Comparison of ENCODE assay signal across 15 cellular contexts in the genomic region with DNA sequence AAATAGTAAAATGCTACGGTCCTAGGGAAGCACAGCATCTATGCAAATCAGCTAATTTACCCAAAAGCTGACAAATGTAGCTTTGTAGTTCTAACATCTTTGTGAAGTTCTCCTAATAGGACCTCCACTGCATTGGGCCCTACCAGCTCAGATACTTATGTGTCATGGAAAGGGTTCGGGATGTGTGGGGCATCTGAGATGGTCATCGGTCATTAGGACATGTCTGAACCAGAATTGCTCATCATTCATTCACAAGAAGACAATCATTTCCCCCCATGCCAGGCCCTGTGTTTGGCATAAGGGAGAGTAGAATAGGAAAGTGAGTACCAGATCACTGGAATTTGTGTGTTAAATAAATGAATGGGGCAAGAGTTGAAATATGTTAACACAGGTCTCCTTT. TPM values are rescaled to one million over a fixed set of nuclear protein-coding genes. Genes with fewer than 3 reads are reported as not detected.
DNase-seq lines count a peak whose midpoint lies in the region; ATAC-seq and TF ChIP-seq lines count a peak whose summit lies in the region.
"Had no signal": no experiment of that assay in that cellular context is flagged by ENCODE, and none has a peak within 500 bp of the region (broad histone marks: within the 10 kb centered on the region; RNA-seq: fewer than 3 reads in every experiment).

No MANE protein-coding gene starts in this region.

- no peak for TF ChIP-seq POLR2A in HCT116 (IDR thresholded peaks at IDR 0.05; ENCODE audit: borderline replicate concordance, extremely low read depth, insufficient read depth, insufficient read length)

- peak overlapping the region; percentile 23 for H3K4me2 ChIP-seq in HCT116 (ENCODE audit: low read length)

- 72 to 81% (median 72%) methylated on average over 3 of the region's 3 CpGs for WGBS in psoas muscle, 3 donors

- intact Hi-C loops in HCT116 (cut with micrococcal nuclease) (no loop called here), psoas muscle (cut with DNase I) (loop anchor here in 1 of 2 donors (5.0 to 10.0 kb wide), 2 partner anchors 49 to 264 kb away; no protein-coding TSS in a partner anchor)

- H3K79me2 ChIP-seq in HCT116 (ENCODE audit: insufficient read depth, low read length), result no peaks in the 10 kb centered on the region

- no peaks in the 10 kb centered on the region for H3K9me2 ChIP-seq in HCT116 (ENCODE audit: insufficient read depth)

- H3K27me3 ChIP-seq in HCT116 (ENCODE audit: insufficient read depth, low read length), result no peaks in the 10 kb centered on the region
- no peaks in the 10 kb centered on the region for H3K27me3 ChIP-seq in foreskin keratinocyte
- no peaks in the 10 kb centered on the region for H3K27me3 ChIP-seq in psoas muscle (ENCODE audit: insufficient read depth in 3 of 3, low read length in 2 of 3)

- H3K36me3 ChIP-seq in HCT116 (ENCODE audit: control insufficient read depth in 1 of 2, insufficient read depth in 2 of 2, low read length in 2 of 2) (no peaks in the 10 kb centered on the region), psoas muscle (ENCODE audit: insufficient read depth in 1 of 2, low read depth in 1 of 2) (peaks cover 0 to 19% of the 10 kb centered on the region in 2 donors)

- H3K4me3 ChIP-seq in HCT116 (replicated peaks in 1 of 2; ENCODE audit: low read depth in 1 of 2, low read length in 2 of 2) (no peak overlapping the region), psoas muscle (no peak overlapping the region)

- DNase-seq in HCT116 (ENCODE audit: low read depth, low spot score) (no peak), foreskin keratinocyte (peak; percentile 23 to 67), smooth muscle cell of the brain vasculature (ENCODE audit: low read depth, low spot score) (peak; percentile 2), psoas muscle (no peak)
- DNase-seq: activated CD8-positive, alpha-beta memory T cell treated with anti-CD3 and anti-CD28 coated beads, Interleukin-2, amount 10 ng/mL, durations not matched to agents 7 days and 5 days; CD8-positive, alpha-beta memory T cell; GF-D8; immature natural killer cell; naive thymus-derived CD8-positive, alpha-beta T cell; NCI-H1694 treated with DMSO at 0.1 percent for 48 hours; NCI-H69; SHP77 had no signal

- H3K9ac ChIP-seq in HCT116 (ENCODE audit: low read length), result no peak overlapping the region

- no peaks in the 10 kb centered on the region for H4K20me1 ChIP-seq in HCT116 (ENCODE audit: insufficient read depth)

- no peak overlapping the region for H2AFZ ChIP-seq in HCT116 (ENCODE audit: low read depth, low read length, poor library complexity, severe bottlenecking)

- ATAC-seq in HCT116, result no peak
- peak; percentile 74 for ATAC-seq in SK-N-SH treated with all-trans-retinoic acid at 6 μM for 48 hours
- ATAC-seq in foreskin keratinocyte, result peak; percentile 72
- ATAC-seq in HG03095 (IDR thresholded peaks at IDR 0.05; ENCODE audit: unreplicated experiment), result no peak
- ATAC-seq in psoas muscle, result no peak
- ATAC-seq in activated CD4-positive, CD25-positive, alpha-beta regulatory T cell treated with anti-CD3 and anti-CD28 coated beads, Interleukin-2, amount 50 U/mL, for 24 hours, result no peak
- ATAC-seq: activated CD8-positive, alpha-beta memory T cell treated with anti-CD3 and anti-CD28 coated beads, Interleukin-2, amount 10 ng/mL, durations not matched to agents 7 days and 5 days; naive thymus-derived CD8-positive, alpha-beta T cell had no signal

- TF ChIP-seq CTCF in HCT116 (IDR thresholded peaks at IDR 0.05 in 2 of 3, conservative IDR thresholded peaks at IDR 0.05 in 1 of 3; ENCODE audit: borderline replicate concordance in 1 of 3, insufficient read depth in 1 of 3, low read depth in 2 of 3, low read length in 2 of 3) (no peak), foreskin keratinocyte (conservative IDR thresholded peaks at IDR 0.05) (no peak), psoas muscle (IDR thresholded peaks at IDR 0.05) (no peak)

- CTCF ChIA-PET in HCT116 (lab: Charles Lee), result no interaction called here

- H3K27ac ChIP-seq in HCT116 (ENCODE audit: low read depth, low read length) (no peak overlapping the region), foreskin keratinocyte (no peak overlapping the region), psoas muscle (no peak overlapping the region)

- POLR2A ChIA-PET in HCT116 (lab: Charles Lee), result no interaction called here

- H3K4me1 ChIP-seq in HCT116 (ENCODE audit: control insufficient read depth in 1 of 2, insufficient read depth in 2 of 2, low read length in 2 of 2) (peaks cover 0 to 12% of the 10 kb centered on the region in 2 experiments; a peak in 2 of 4 replicates), foreskin keratinocyte (peaks cover 17% of the 10 kb centered on the region), psoas muscle (no peaks in the 10 kb centered on the region)

- BruUV-seq in HCT116 (replicated peaks; lab: Mats Ljungman, UMichigan), result no TSS peak

- no peaks in the 10 kb centered on the region for H3K9me3 ChIP-seq in HCT116 (ENCODE audit: control insufficient read depth in 1 of 2, insufficient read depth in 1 of 2, low read depth in 1 of 2, low read length in 2 of 2)
- H3K9me3 ChIP-seq in psoas muscle, result no peaks in the 10 kb centered on the region

- RAD21 ChIA-PET in HCT116 (lab: Charles Lee; ENCODE audit: low non-redundant PET in 1 of 2, low total read pairs in 2 of 2, uncharacterized antibody in 2 of 2, unreplicated experiment in 2 of 2), result no interaction called here

- no peak for TF ChIP-seq RAD21 in HCT116 (IDR thresholded peaks at IDR 0.05; ENCODE audit: low read depth)

TF ChIP-seq in HCT116, 20 proteins besides CTCF, POLR2A, EP300 and RAD21 (continues in another document):
- TF ChIP-seq CBX3 (IDR thresholded peaks at IDR 0.05; ENCODE audit: low read depth) (no peak), YY1 (IDR thresholded peaks at IDR 0.05; ENCODE audit: extremely low read depth, insufficient replicate concordance, low read depth, low read length) (no peak), ZFX (IDR thresholded peaks at IDR 0.05) (no peak), SIN3A (IDR thresholded peaks at IDR 0.05; ENCODE audit: low read depth) (no peak), SRF (IDR thresholded peaks at IDR 0.05; ENCODE audit: low read depth) (no peak), JUND (IDR thresholded peaks at IDR 0.05) (no peak)
- TF ChIP-seq, protein P1, sequence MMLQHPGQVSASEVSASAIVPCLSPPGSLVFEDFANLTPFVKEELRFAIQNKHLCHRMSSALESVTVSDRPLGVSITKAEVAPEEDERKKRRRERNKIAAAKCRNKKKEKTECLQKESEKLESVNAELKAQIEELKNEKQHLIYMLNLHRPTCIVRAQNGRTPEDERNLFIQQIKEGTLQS (IDR thresholded peaks at IDR 0.05), result no peak

TF ChIP-seq in SK-N-SH treated with all-trans-retinoic acid at 6 μM for 48 hours, 23 proteins besides CTCF, POLR2A, EP300 and RAD21:
- TF ChIP-seq ZNF70 (CRISPR knock-in tag; IDR thresholded peaks at IDR 0.05) (no peak), BACH2 (CRISPR knock-in tag; IDR thresholded peaks at IDR 0.05; ENCODE audit: borderline replicate concordance) (no peak), ISL1 (CRISPR knock-in tag; IDR thresholded peaks at IDR 0.05) (no peak; the same call in 1 of the 2 replicates), CSDC2 (CRISPR knock-in tag; IDR thresholded peaks at IDR 0.05) (0 out of 2 replicates have a peak, but pooled peaks have one; percentile 13)
- TF ChIP-seq, protein P2, sequence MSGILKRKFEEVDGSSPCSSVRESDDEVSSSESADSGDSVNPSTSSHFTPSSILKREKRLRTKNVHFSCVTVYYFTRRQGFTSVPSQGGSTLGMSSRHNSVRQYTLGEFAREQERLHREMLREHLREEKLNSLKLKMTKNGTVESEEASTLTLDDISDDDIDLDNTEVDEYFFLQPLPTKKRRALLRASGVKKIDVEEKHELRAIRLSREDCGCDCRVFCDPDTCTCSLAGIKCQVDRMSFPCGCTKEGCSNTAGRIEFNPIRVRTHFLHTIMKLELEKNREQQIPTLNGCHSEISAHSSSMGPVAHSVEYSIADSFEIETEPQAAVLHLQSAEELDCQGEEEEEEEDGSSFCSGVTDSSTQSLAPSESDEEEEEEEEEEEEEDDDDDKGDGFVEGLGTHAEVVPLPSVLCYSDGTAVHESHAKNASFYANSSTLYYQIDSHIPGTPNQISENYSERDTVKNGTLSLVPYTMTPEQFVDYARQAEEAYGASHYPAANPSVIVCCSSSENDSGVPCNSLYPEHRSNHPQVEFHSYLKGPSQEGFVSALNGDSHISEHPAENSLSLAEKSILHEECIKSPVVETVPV (CRISPR knock-in tag; IDR thresholded peaks at IDR 0.05), result no peak

RNA-seq across cellular contexts. Expression of a gene that starts 35.7 kb away (rescaled TPM):
- 14.7 TPM for total RNA-seq in HCT116 (2021; ENCODE audit: unreplicated experiment)
- polyA plus RNA-seq in HCT116 (2012), result 5.3 TPM in 2 replicates
- 13.9 and 16.6 TPM in 2 replicates for total RNA-seq in foreskin keratinocyte
- 3.0 and 4.4 TPM in 2 replicates for polyA plus RNA-seq in foreskin keratinocyte
- 10 to 100 TPM in 2 of 4 donors, 1 to 10 TPM in 2; 7.3 to 13.4 (median 8.9) TPM for total RNA-seq in psoas muscle
- polyA plus RNA-seq in psoas muscle, result 1 to 10 TPM; 3.0 to 5.5 (median 4.3) TPM

Comparison
In these comparisons a context has a peak if more than half of its experiments do, and no peak if none do; other contexts are left out.
1. ATAC-seq: peak in SK-N-SH treated with all-trans-retinoic acid at 6 μM for 48 hours (single experiment) and foreskin keratinocyte (single experiment); none in HCT116 (single experiment), HG03095 (single experiment), psoas muscle (0 of 4) and activated CD4-positive, CD25-positive, alpha-beta regulatory T cell treated with anti-CD3 and anti-CD28 coated beads, Interleukin-2, amount 50 U/mL, for 24 hours (0 of 2).
2. DNase-seq: peak in foreskin keratinocyte (2 of 2) and smooth muscle cell of the brain vasculature (single experiment); none in HCT116 (single experiment) and psoas muscle (0 of 2).